In genomic region chr1:92931691-92932090, GRCh38 we compare ENCODE assay signal across 29 cellular contexts.
"Had no signal": no experiment of that assay in that cellular context is flagged by ENCODE, and none has a peak within 500 bp of the region (broad histone marks: within the 10 kb centered on the region; RNA-seq: fewer than 3 reads in every experiment).

No MANE protein-coding gene starts in this region.

- H3K27ac Mint-ChIP-seq: activated CD4-positive, alpha-beta memory T cell treated with anti-CD3 and anti-CD28 coated beads, Interleukin-2, amount 10 ng/mL, durations not matched to agents 7 days and 5 days; activated CD4-positive, alpha-beta T cell treated with anti-CD3 and anti-CD28 coated beads, Interleukin-2, amount 10 ng/mL, durations not matched to agents 7 days and 5 days; activated naive CD4-positive, alpha-beta T cell treated with anti-CD3 and anti-CD28 coated beads, Interleukin-2, amount 10 ng/mL, durations not matched to agents 7 days and 5 days; activated naive CD4-positive, alpha-beta T cell treated with anti-CD3 and anti-CD28 coated beads, Interleukin-2, amount 50 U/mL, for 72 hours; activated naive CD8-positive, alpha-beta T cell treated with anti-CD3 and anti-CD28 coated beads, Interleukin-2, amount 10 ng/mL, durations not matched to agents 7 days and 5 days; activated T-helper 1 cell treated with anti-CD3 and anti-CD28 coated beads, Interleukin-12 subunit alpha, Interleukin-12 subunit beta, Interleukin-2, Interleukin-4 antibody, amounts not matched to agents 30 ng/mL and 10 ng/mL and 1 ng/mL, durations not matched to agents 14 hours and 24 hours and 36 hours; brain; endodermal cell had no signal

- DNase-seq: activated CD4-positive, alpha-beta memory T cell treated with anti-CD3 and anti-CD28 coated beads, Interleukin-2, amount 10 ng/mL, durations not matched to agents 7 days and 5 days; activated CD4-positive, alpha-beta T cell treated with anti-CD3 and anti-CD28 coated beads for 1 hour; activated CD4-positive, alpha-beta T cell treated with anti-CD3 and anti-CD28 coated beads for 4 hours; activated CD4-positive, alpha-beta T cell treated with anti-CD3 and anti-CD28 coated beads, Interleukin-2, amount 10 ng/mL, durations not matched to agents 7 days and 5 days; activated CD4-positive, alpha-beta T cell treated with anti-CD3 and anti-CD28 coated beads, Interleukin-2, amount 50 U/mL, for 4 hours; activated CD8-positive, alpha-beta memory T cell treated with anti-CD3 and anti-CD28 coated beads, Interleukin-2, amount 50 U/mL, for 48 hours; activated gamma-delta T cell; activated naive CD4-positive, alpha-beta T cell; activated naive CD4-positive, alpha-beta T cell treated with anti-CD3 and anti-CD28 coated beads, Interleukin-2, amount 10 ng/mL, durations not matched to agents 7 days and 5 days; activated naive CD8-positive, alpha-beta T cell treated with anti-CD3 and anti-CD28 coated beads, Interleukin-2, amount 10 ng/mL, durations not matched to agents 7 days and 5 days; activated T-cell treated with anti-CD3 and anti-CD28 coated beads for 4 hours; activated T-cell treated with anti-CD3 and anti-CD28 coated beads, Interleukin-2, amount 50 U/mL, for 4 hours; central memory CD4-positive, alpha-beta T cell; cerebellar nuclear complex; colonic mucosa; effector CD8-positive, alpha-beta T cell; endodermal cell; foreskin keratinocyte; gastrocnemius medialis; head of caudate nucleus; hippocampal formation; T-helper 2 cell had no signal

- H3K36me3 Mint-ChIP-seq: brain had no signal

- H3K27me3 Mint-ChIP-seq: activated CD4-positive, alpha-beta memory T cell treated with anti-CD3 and anti-CD28 coated beads, Interleukin-2, amount 10 ng/mL, durations not matched to agents 7 days and 5 days; activated CD4-positive, alpha-beta T cell treated with anti-CD3 and anti-CD28 coated beads, Interleukin-2, amount 10 ng/mL, durations not matched to agents 7 days and 5 days; activated naive CD4-positive, alpha-beta T cell treated with anti-CD3 and anti-CD28 coated beads, Interleukin-2, amount 10 ng/mL, durations not matched to agents 7 days and 5 days; activated naive CD8-positive, alpha-beta T cell treated with anti-CD3 and anti-CD28 coated beads, Interleukin-2, amount 10 ng/mL, durations not matched to agents 7 days and 5 days; brain had no signal

- H3K27ac ChIP-seq: ascending aorta, breast epithelium, cardiac muscle cell, colonic mucosa, foreskin keratinocyte, gastrocnemius medialis had no signal

- H3K9me3 Mint-ChIP-seq: activated CD4-positive, alpha-beta memory T cell treated with anti-CD3 and anti-CD28 coated beads, Interleukin-2, amount 10 ng/mL, durations not matched to agents 7 days and 5 days; activated naive CD4-positive, alpha-beta T cell treated with anti-CD3 and anti-CD28 coated beads, Interleukin-2, amount 10 ng/mL, durations not matched to agents 7 days and 5 days; activated naive CD4-positive, alpha-beta T cell treated with anti-CD3 and anti-CD28 coated beads, Interleukin-2, amount 50 U/mL, for 72 hours; activated T-cell treated with anti-CD3 and anti-CD28 coated beads, Interleukin-2, amount 50 U/mL, for 4 hours; activated T-helper 1 cell treated with anti-CD3 and anti-CD28 coated beads, Interleukin-12 subunit alpha, Interleukin-12 subunit beta, Interleukin-2, Interleukin-4 antibody, amounts not matched to agents 30 ng/mL and 10 ng/mL and 1 ng/mL, durations not matched to agents 14 hours and 24 hours and 36 hours; brain; endodermal cell had no signal

- H3K4me3 Mint-ChIP-seq: activated CD4-positive, alpha-beta memory T cell treated with anti-CD3 and anti-CD28 coated beads, Interleukin-2, amount 10 ng/mL, durations not matched to agents 7 days and 5 days; activated CD4-positive, alpha-beta T cell treated with anti-CD3 and anti-CD28 coated beads, Interleukin-2, amount 10 ng/mL, durations not matched to agents 7 days and 5 days; activated naive CD4-positive, alpha-beta T cell treated with anti-CD3 and anti-CD28 coated beads, Interleukin-2, amount 10 ng/mL, durations not matched to agents 7 days and 5 days; activated naive CD8-positive, alpha-beta T cell treated with anti-CD3 and anti-CD28 coated beads, Interleukin-2, amount 10 ng/mL, durations not matched to agents 7 days and 5 days; activated T-cell treated with anti-CD3 and anti-CD28 coated beads, Interleukin-2, amount 50 U/mL, for 4 hours; activated T-helper 1 cell treated with anti-CD3 and anti-CD28 coated beads, Interleukin-12 subunit alpha, Interleukin-12 subunit beta, Interleukin-2, Interleukin-4 antibody, amounts not matched to agents 30 ng/mL and 10 ng/mL and 1 ng/mL, durations not matched to agents 14 hours and 24 hours and 36 hours; brain; endodermal cell had no signal

- H3K4me3 ChIP-seq: ascending aorta, breast epithelium, cardiac muscle cell, colonic mucosa, gastrocnemius medialis had no signal

- H3K27me3 ChIP-seq: ascending aorta, breast epithelium, cardiac muscle cell, colonic mucosa, foreskin keratinocyte, gastrocnemius medialis had no signal

- H3K36me3 ChIP-seq: ascending aorta, breast epithelium, cardiac muscle cell, colonic mucosa, gastrocnemius medialis had no signal

- H3K9me3 ChIP-seq: ascending aorta, breast epithelium, colonic mucosa, gastrocnemius medialis had no signal

- H3K4me1 ChIP-seq: breast epithelium had no signal

- ATAC-seq: activated naive CD4-positive, alpha-beta T cell treated with anti-CD3 and anti-CD28 coated beads, Interleukin-2, amount 50 U/mL, for 72 hours; activated T-cell treated with anti-CD3 and anti-CD28 coated beads, Interleukin-2, amount 50 U/mL, for 4 hours; esophagus mucosa; foreskin keratinocyte; gastrocnemius medialis had no signal

- H3K4me1 Mint-ChIP-seq: endodermal cell had no signal
